Comparison of ENCODE assay signal across 1 cellular context in genomic region chr20:62030834-62031434, GRCh38.
TF ChIP-seq lines count a peak whose summit lies in the region.

No MANE protein-coding gene starts in this region.

TF ChIP-seq in HepG2, 621 proteins besides CTCF, POLR2A, EP300 and RAD21 (continued from another document and continues in another):
- 0 out of 2 replicates have a peak, but pooled peaks have one; percentile 44 for TF ChIP-seq HNF4G (IDR thresholded peaks at IDR 0.05; ENCODE audit: borderline replicate concordance, low read depth, low read length)
- no peak; the same call in 1 of the 2 replicates for TF ChIP-seq HNF4G (CRISPR knock-in tag; IDR thresholded peaks at IDR 0.05; ENCODE audit: borderline replicate concordance, low read depth)
- TF ChIP-seq ZNF576 (CRISPR knock-in tag; IDR thresholded peaks at IDR 0.05), result no peak
- no peak for TF ChIP-seq HBP1 (CRISPR knock-in tag; IDR thresholded peaks at IDR 0.05; ENCODE audit: low read depth)
- TF ChIP-seq GFI1 (CRISPR knock-in tag; IDR thresholded peaks at IDR 0.05; ENCODE audit: borderline replicate concordance), result peak; percentile 67; the same call in 1 of the 2 replicates
- TF ChIP-seq FOXK2 (IDR thresholded peaks at IDR 0.05), result no peak
- no peak for TF ChIP-seq ATF6 (CRISPR knock-in tag; conservative IDR thresholded peaks at IDR 0.05)
- TF ChIP-seq RXRB (CRISPR knock-in tag; IDR thresholded peaks at IDR 0.05; ENCODE audit: borderline replicate concordance), result peak; percentile 68; the same call in 1 of the 2 replicates
- TF ChIP-seq ZGPAT (CRISPR knock-in tag; IDR thresholded peaks at IDR 0.05), result peak; percentile 56; the same call in 1 of the 2 replicates
- TF ChIP-seq NFKBIZ (CRISPR knock-in tag; IDR thresholded peaks at IDR 0.05), result no peak
- peak; percentile 25; the same call in 1 of the 2 replicates for TF ChIP-seq ZNF790 (CRISPR knock-in tag; IDR thresholded peaks at IDR 0.05; ENCODE audit: borderline replicate concordance)
- TF ChIP-seq MXD3 (CRISPR knock-in tag; IDR thresholded peaks at IDR 0.05), result peak; percentile 38; the same call in 1 of the 2 replicates
- TF ChIP-seq THAP7 (CRISPR knock-in tag; IDR thresholded peaks at IDR 0.05), result peak; percentile 54; the same call in 1 of the 2 replicates
- peak; percentile 57; the same call in 1 of the 2 replicates for TF ChIP-seq ETV5 (CRISPR knock-in tag; IDR thresholded peaks at IDR 0.05; ENCODE audit: borderline replicate concordance)
- TF ChIP-seq ZNF547 (CRISPR knock-in tag; IDR thresholded peaks at IDR 0.05), result peak; percentile 45; the same call in 1 of the 2 replicates
- TF ChIP-seq SMAD1 (CRISPR knock-in tag; IDR thresholded peaks at IDR 0.05; ENCODE audit: borderline replicate concordance, low read depth), result no peak
- no peak; the same call in 1 of the 2 replicates for TF ChIP-seq ELF4 (CRISPR knock-in tag; IDR thresholded peaks at IDR 0.05; ENCODE audit: borderline replicate concordance)
- TF ChIP-seq ZNF331 (CRISPR knock-in tag; IDR thresholded peaks at IDR 0.05), result peak; percentile 75
- no peak for TF ChIP-seq HNF1A (IDR thresholded peaks at IDR 0.05; ENCODE audit: low read depth)
- 0 out of 2 replicates have a peak, but pooled peaks have one; percentile 17 for TF ChIP-seq HNF1A (CRISPR knock-in tag; IDR thresholded peaks at IDR 0.05; ENCODE audit: borderline replicate concordance)
- TF ChIP-seq PPARG (CRISPR knock-in tag; conservative IDR thresholded peaks at IDR 0.05), result peak; percentile 83
- peak; percentile 74; the same call in 1 of the 2 replicates for TF ChIP-seq ZBTB20 (CRISPR knock-in tag; IDR thresholded peaks at IDR 0.05; ENCODE audit: borderline replicate concordance, low read depth)
- TF ChIP-seq SKIL (CRISPR knock-in tag; IDR thresholded peaks at IDR 0.05; ENCODE audit: borderline replicate concordance), result peak; percentile 69
- no peak for TF ChIP-seq GATAD1 (CRISPR knock-in tag; IDR thresholded peaks at IDR 0.05)
- no peak for TF ChIP-seq E2F5 (CRISPR knock-in tag; conservative IDR thresholded peaks at IDR 0.05)
- TF ChIP-seq NCOA5 (CRISPR knock-in tag; IDR thresholded peaks at IDR 0.05), result no peak
- TF ChIP-seq GMEB1 (CRISPR knock-in tag; IDR thresholded peaks at IDR 0.05; ENCODE audit: borderline replicate concordance), result peak; percentile 24; the same call in 1 of the 2 replicates
- TF ChIP-seq CERS6 (CRISPR knock-in tag; IDR thresholded peaks at IDR 0.05), result peak; percentile 12; the same call in 1 of the 2 replicates
- no peak for TF ChIP-seq HMG20B (CRISPR knock-in tag; conservative IDR thresholded peaks at IDR 0.05)
- 0 out of 2 replicates have a peak, but pooled peaks have one; percentile 33 for TF ChIP-seq MLX (CRISPR knock-in tag; IDR thresholded peaks at IDR 0.05)
- no peak for TF ChIP-seq ZNF207 (IDR thresholded peaks at IDR 0.05; ENCODE audit: borderline replicate concordance)
- no peak for TF ChIP-seq ZBTB39 (CRISPR knock-in tag; IDR thresholded peaks at IDR 0.05)
- TF ChIP-seq LBX2 (CRISPR knock-in tag; IDR thresholded peaks at IDR 0.05; ENCODE audit: borderline replicate concordance), result peak; percentile 87; the same call in 1 of the 2 replicates
